ENCODE assay signal across 8 cellular contexts in the genomic region with DNA sequence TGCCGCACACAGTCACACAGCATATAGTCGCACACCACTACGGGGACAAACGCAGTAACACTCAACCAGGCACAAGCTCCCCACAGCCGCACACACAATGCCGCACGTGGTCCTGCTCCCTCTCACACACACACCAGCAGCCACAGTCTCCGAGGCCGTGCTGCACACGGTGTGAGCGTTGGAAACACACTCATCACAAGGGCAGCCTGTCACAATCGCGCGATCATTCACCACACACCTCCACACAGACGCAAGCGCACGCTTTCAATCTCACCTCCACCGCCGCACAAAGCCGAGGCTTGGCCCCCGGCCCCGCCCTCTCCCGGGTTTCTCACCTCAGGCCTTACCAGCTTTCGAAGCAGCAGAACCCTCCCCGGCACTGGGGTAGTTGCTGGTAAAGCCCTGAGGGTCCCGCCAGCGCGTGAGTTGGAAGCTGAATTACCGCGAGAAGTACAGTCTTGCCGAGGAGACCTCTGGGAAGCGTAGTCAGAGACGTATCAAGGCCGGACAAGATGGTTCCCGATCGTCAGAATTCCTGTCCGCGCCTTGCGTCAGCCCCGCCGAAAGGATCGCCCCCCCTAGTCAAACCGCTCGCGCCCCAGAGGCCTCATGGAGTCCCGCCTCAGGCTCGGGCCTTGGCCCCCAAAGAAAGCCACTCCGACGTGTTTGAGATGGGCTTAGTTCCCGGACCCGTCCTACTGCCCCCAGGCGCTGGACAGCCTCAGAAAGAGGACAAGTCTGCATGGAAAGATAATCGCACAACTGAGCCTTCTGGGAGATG. TPM values are rescaled to one million over a fixed set of nuclear protein-coding genes. Genes with fewer than 3 reads are reported as not detected.
A peak's percentile ranks its signal among the peaks of the same experiment; 100 is the strongest.
DNase-seq lines count a peak whose midpoint lies in the region; ATAC-seq and TF ChIP-seq lines count a peak whose summit lies in the region.

Gene ZNF566, minus strand, starts transcription at position 423 of the 781 bp plus-strand sequence. CDS start 13,004 bp downstream, outside the sequence.

- peak within 1 kb of the TSS; percentile 96 for H3K27ac ChIP-seq in neural cell (ENCODE audit: low read length)

- no peaks in the 10 kb centered on the region for H3K27me3 Mint-ChIP-seq in stimulated activated naive CD8-positive, alpha-beta T cell treated with anti-CD3 and anti-CD28 coated beads, Interleukin-15, amount 100 ng/mL, for 72 hours

- peak; percentile 95 for ATAC-seq in stimulated activated naive CD8-positive, alpha-beta T cell treated with anti-CD3 and anti-CD28 coated beads, Interleukin-15, amount 100 ng/mL, for 72 hours

- H3F3A ChIP-seq in neural cell (ENCODE audit: insufficient read depth, low read length, poor library complexity, severe bottlenecking), result no peaks in the 10 kb centered on the region

- H3K4me3 Mint-ChIP-seq in stimulated activated naive CD8-positive, alpha-beta T cell treated with anti-CD3 and anti-CD28 coated beads, Interleukin-15, amount 100 ng/mL, for 72 hours, result peak within 1 kb of the TSS; percentile 98 to 99

- peaks cover 29% of the 10 kb centered on the region for H3K4me1 Mint-ChIP-seq in stimulated activated naive CD8-positive, alpha-beta T cell treated with anti-CD3 and anti-CD28 coated beads, Interleukin-15, amount 100 ng/mL, for 72 hours

- TF ChIP-seq EP300 in neural cell (conservative IDR thresholded peaks at IDR 0.05; ENCODE audit: poor library complexity, severe bottlenecking), result peak; percentile 45

- H3K9me3 ChIP-seq in MG63 (peaks cover 15% of the 10 kb centered on the region), neural cell (ENCODE audit: low read length) (no peaks in the 10 kb centered on the region)

- peak within 1 kb of the TSS; percentile 97 for H2AFZ ChIP-seq in neural cell (ENCODE audit: low read depth, low read length)

- no peaks in the 10 kb centered on the region for H3K36me3 ChIP-seq in H7 (replicated peaks; ENCODE audit: control insufficient read depth, insufficient read depth, low read length)
- no peaks in the 10 kb centered on the region for H3K36me3 ChIP-seq in MG63
- no peaks in the 10 kb centered on the region for H3K36me3 ChIP-seq in neural cell (ENCODE audit: insufficient read depth, low read length)

- H3K9me3 Mint-ChIP-seq in stimulated activated naive CD8-positive, alpha-beta T cell treated with anti-CD3 and anti-CD28 coated beads, Interleukin-15, amount 100 ng/mL, for 72 hours, result peaks cover 11 to 30% of the 10 kb centered on the region in 2 donors

- TF ChIP-seq CTCF in foreskin fibroblast (IDR thresholded peaks at IDR 0.05; ENCODE audit: low read depth, low read length) (no peak), neural cell (IDR thresholded peaks at IDR 0.05; ENCODE audit: poor library complexity, severe bottlenecking) (peak; percentile 51)

- H3K27me3 ChIP-seq in H7 (ENCODE audit: control insufficient read depth, insufficient read depth, low read length) (no peaks in the 10 kb centered on the region), MG63 (no peaks in the 10 kb centered on the region), neural cell (ENCODE audit: insufficient read depth, low read depth, low read length) (no peaks in the 10 kb centered on the region)

- no peaks in the 10 kb centered on the region for H4K20me1 ChIP-seq in neural cell (ENCODE audit: insufficient read depth)

- DNase-seq in ELR (ENCODE audit: low read depth) (peak; percentile 97), H7 (peak; percentile 97), MG63 (peak; percentile 62), SHP77 treated with DMSO at 0.1 percent for 48 hours (lab: John Stamatoyannopoulos, UW) (peak; percentile 91), foreskin fibroblast (peak; percentile 95 to 97)
- DNase-seq in activated gamma-delta T cell treated with anti-CD3 and anti-CD28 coated beads, Interleukin-2, amount 50 U/mL, for 16 hours (ENCODE audit: low read depth), result peak; percentile 90
- peak; percentile 96 to 98 for DNase-seq in stimulated activated naive CD8-positive, alpha-beta T cell treated with anti-CD3 and anti-CD28 coated beads, Interleukin-15, amount 100 ng/mL, for 72 hours

- peak within 1 kb of the TSS; percentile 78 for H3K4me3 ChIP-seq in H7 (ENCODE audit: insufficient read depth, low read depth, low read length)
- peak within 1 kb of the TSS; percentile 43 for H3K4me3 ChIP-seq in MG63
- peak within 1 kb of the TSS; percentile 71 to 89 for H3K4me3 ChIP-seq in foreskin fibroblast (ENCODE audit: low read depth in 1 of 2, low read length in 2 of 2)
- H3K4me3 ChIP-seq in neural cell (ENCODE audit: low read length), result peak within 1 kb of the TSS; percentile 77

- H3K4me2 ChIP-seq in neural cell (ENCODE audit: low read length), result peak within 1 kb of the TSS; percentile 63

- peak; percentile 31 for TF ChIP-seq RAD21 in neural cell (conservative IDR thresholded peaks at IDR 0.05)

- H3K9me2 ChIP-seq in neural cell (ENCODE audit: insufficient read depth, low read length), result no peaks in the 10 kb centered on the region

- peaks cover 22% of the 10 kb centered on the region for H3K79me2 ChIP-seq in neural cell (replicated peaks; ENCODE audit: insufficient read depth, low read length)

- peak within 1 kb of the TSS; percentile 93 for H3K9ac ChIP-seq in neural cell (ENCODE audit: low read length)

- peak within 1 kb of the TSS; percentile 100 for H3K27ac Mint-ChIP-seq in stimulated activated naive CD8-positive, alpha-beta T cell treated with anti-CD3 and anti-CD28 coated beads, Interleukin-15, amount 100 ng/mL, for 72 hours

TF ChIP-seq in neural cell, 6 proteins besides CTCF, POLR2A, EP300 and RAD21:
- TF ChIP-seq EZH2 (IDR thresholded peaks at IDR 0.05; ENCODE audit: borderline replicate concordance, insufficient read depth, low read length, poor library complexity, severe bottlenecking), result no peak
- peak; percentile 78 for TF ChIP-seq REST (IDR thresholded peaks at IDR 0.05; ENCODE audit: borderline replicate concordance)
- peak; percentile 53 for TF ChIP-seq SMC3 (conservative IDR thresholded peaks at IDR 0.05; ENCODE audit: poor library complexity)
- peak; percentile 95 for TF ChIP-seq MXI1 (conservative IDR thresholded peaks at IDR 0.05; ENCODE audit: poor library complexity, severe bottlenecking)
- TF ChIP-seq POLR2AphosphoS5 (IDR thresholded peaks at IDR 0.05), result peak; percentile 73
- no peak for TF ChIP-seq TAF1 (IDR thresholded peaks at IDR 0.05; ENCODE audit: low read depth)

RNA-seq across cellular contexts. Expression of gene ZNF566, which starts in this region (rescaled TPM):
- total RNA-seq in H7 (2014; rRNA removed; shearing (Covaris generic)), result 6.6 and 13.6 TPM in 2 replicates
- 1.8 TPM in 1 of 2 replicates, not detected in the other for total RNA-seq in MG63 (2014; rRNA removed; shearing (Covaris generic); ENCODE audit: low replicate concordance)
- 28.9 and 29.3 TPM in 2 replicates for polyA plus RNA-seq in neural cell
- polyA minus RNA-seq in neural cell, result 59.2 and 63.6 TPM in 2 replicates

Comparison
In these comparisons a context has a peak if more than half of its experiments do, and no peak if none do; other contexts are left out.
1. Peak in every context shown above with its lines: DNase-seq, ATAC-seq, H3K4me3 ChIP-seq and H3K27ac ChIP-seq.